24 cellular contexts compared by ENCODE assay signal in genomic region chr7:22995011-22995410, GRCh38.
"Had no signal": no experiment of that assay in that cellular context is flagged by ENCODE, and none has a peak within 500 bp of the region (broad histone marks: within the 10 kb centered on the region; RNA-seq: fewer than 3 reads in every experiment).

No MANE protein-coding gene starts in this region.

- ATAC-seq: activated naive CD4-positive, alpha-beta T cell treated with anti-CD3 and anti-CD28 coated beads, Interleukin-2, amount 50 U/mL, for 72 hours; body of pancreas had no signal

- H3K4me3 Mint-ChIP-seq: activated T-cell treated with anti-CD3 and anti-CD28 coated beads, Interleukin-2, amount 50 U/mL, for 4 hours; endodermal cell had no signal

- FAIRE-seq: colon had no signal

- H3K9me3 Mint-ChIP-seq: activated naive CD4-positive, alpha-beta T cell treated with anti-CD3 and anti-CD28 coated beads, Interleukin-2, amount 50 U/mL, for 72 hours; activated T-cell treated with anti-CD3 and anti-CD28 coated beads, Interleukin-2, amount 50 U/mL, for 4 hours; endodermal cell had no signal

- H3K27ac Mint-ChIP-seq: activated naive CD4-positive, alpha-beta T cell treated with anti-CD3 and anti-CD28 coated beads, Interleukin-2, amount 50 U/mL, for 72 hours; endodermal cell had no signal

- DNase-seq: activated CD4-positive, alpha-beta T cell treated with anti-CD3 and anti-CD28 coated beads, Interleukin-2, amount 50 U/mL, for 4 hours; activated gamma-delta T cell; activated T-cell treated with anti-CD3 and anti-CD28 coated beads, Interleukin-2, amount 50 U/mL, for 4 hours; amygdala; body of pancreas; caudate nucleus; dorsolateral prefrontal cortex; endodermal cell; foreskin melanocyte; glutamatergic neuron; hippocampal formation; midbrain; occipital lobe; posterior cingulate gyrus; sigmoid colon; spleen; stimulated activated CD4-positive, alpha-beta T cell treated with anti-CD3 and anti-CD28 coated beads, Interleukin-1b, Interleukin-23, amount 100 ng/mL, for 48 hours; stimulated activated CD8-positive, alpha-beta memory T cell treated with anti-CD3 and anti-CD28 coated beads, Interleukin-4, amount 100 ng/mL, for 48 hours; stimulated activated naive CD4-positive, alpha-beta T cell treated with Interleukin-2 at 50 U/mL for 16 hours; T-helper 9 cell; transverse colon; uterus had no signal
